In genomic region chr1:157961805-157962762, GRCh38 we compare ENCODE assay signal across 9 cellular contexts. TPM values are rescaled to one million over a fixed set of nuclear protein-coding genes. Genes with fewer than 3 reads are reported as not detected.
A peak's percentile ranks its signal among the peaks of the same experiment; 100 is the strongest.
DNase-seq lines count a peak whose midpoint lies in the region; ATAC-seq and TF ChIP-seq lines count a peak whose summit lies in the region.
"Had no signal": no experiment of that assay in that cellular context is flagged by ENCODE, and none has a peak within 500 bp of the region (broad histone marks: within the 10 kb centered on the region; RNA-seq: fewer than 3 reads in every experiment).

No MANE protein-coding gene starts in this region.

- H3K9me3 Mint-ChIP-seq in activated T-cell treated with anti-CD3 and anti-CD28 coated beads, Interleukin-2, amount 50 U/mL, for 72 hours = no peaks in the 10 kb centered on the region

- H3K79me2 ChIP-seq in mesendoderm (ENCODE audit: control insufficient read depth, insufficient read depth, low read length) = no peaks in the 10 kb centered on the region

- no peak overlapping the region for H3K9ac ChIP-seq in mesendoderm (ENCODE audit: low read length)

- H4K5ac ChIP-seq in mesendoderm (ENCODE audit: low read length) = no peak overlapping the region

- ATAC-seq in HG02610 (IDR thresholded peaks at IDR 0.05; ENCODE audit: unreplicated experiment) = peak; percentile 74
- peak; percentile 57 to 80 for ATAC-seq in activated T-cell treated with anti-CD3 and anti-CD28 coated beads, Interleukin-2, amount 50 U/mL, for 72 hours (replicated peaks in 1 of 2)

- peaks cover 32% of the 10 kb centered on the region for H3K27me3 Mint-ChIP-seq in activated T-cell treated with anti-CD3 and anti-CD28 coated beads, Interleukin-2, amount 50 U/mL, for 72 hours (ENCODE audit: low read depth)

- no CpG with 5 or more reads among the region's 11 CpGs for WGBS in mesendoderm (ENCODE audit: extremely low coverage, insufficient coverage, low lambda C conversion rate)
- WGBS in lower leg skin, 2 donors = 47 to 50% methylated on average over 11 of the region's 11 CpGs

- no peak overlapping the region for H3K4me3 ChIP-seq in GM12865 (ENCODE audit: low read depth, low read length)
- H3K4me3 ChIP-seq in mesendoderm (ENCODE audit: low read length) = no peak overlapping the region
- H3K4me3 ChIP-seq in lower leg skin (ENCODE audit: low read depth, poor library complexity, severe bottlenecking) = no peak overlapping the region
- H3K4me3 ChIP-seq: PC-9 had no signal

- no peaks in the 10 kb centered on the region for H3K36me3 Mint-ChIP-seq in activated T-cell treated with anti-CD3 and anti-CD28 coated beads, Interleukin-2, amount 50 U/mL, for 72 hours (ENCODE audit: insufficient read depth in 2 of 2)

- H3K27ac Mint-ChIP-seq in activated T-cell treated with anti-CD3 and anti-CD28 coated beads, Interleukin-2, amount 50 U/mL, for 72 hours = no peak overlapping the region

- intact Hi-C loops in lower leg skin (cut with DNase I; ENCODE audit: low total_unique reads) = no loop called here

- H4K8ac ChIP-seq in mesendoderm (ENCODE audit: low read depth, low read length) = no peak overlapping the region

- H3K4me2 ChIP-seq in mesendoderm (ENCODE audit: low read length) = no peak overlapping the region
- H3K4me2 ChIP-seq: PC-9 had no signal

- no peak for TF ChIP-seq CTCF in GM12865 (IDR thresholded peaks at IDR 0.05; ENCODE audit: insufficient read depth, low read depth, low read length, missing control alignments)
- no peak for TF ChIP-seq CTCF in lower leg skin (IDR thresholded peaks at IDR 0.05)

- H3K4me1 ChIP-seq in mesendoderm (ENCODE audit: control insufficient read depth, low read depth, low read length) = peaks cover 7% of the 10 kb centered on the region

- H2BK15ac ChIP-seq in mesendoderm (replicated peaks; ENCODE audit: low read depth) = no peak overlapping the region

- H3K4me1 Mint-ChIP-seq in activated T-cell treated with anti-CD3 and anti-CD28 coated beads, Interleukin-2, amount 50 U/mL, for 72 hours (ENCODE audit: low read depth) = peaks cover 7% of the 10 kb centered on the region

- no peaks in the 10 kb centered on the region for H3K27me3 ChIP-seq in mesendoderm (ENCODE audit: insufficient read depth, low read length, poor library complexity)

- H2BK120ac ChIP-seq in mesendoderm (ENCODE audit: low read depth, low read length) = no peak overlapping the region

- no peak overlapping the region for H3K4ac ChIP-seq in mesendoderm (ENCODE audit: low read depth, low read length)

- no peak overlapping the region for H3K56ac ChIP-seq in mesendoderm (ENCODE audit: low read length)

- peak overlapping the region in 1 of 2 donors; percentile 19 for H3K4me3 Mint-ChIP-seq in activated T-cell treated with anti-CD3 and anti-CD28 coated beads, Interleukin-2, amount 50 U/mL, for 72 hours

- H3K79me1 ChIP-seq in mesendoderm (ENCODE audit: low read length) = no peaks in the 10 kb centered on the region

- no peak for TF ChIP-seq POLR2A in lower leg skin (IDR thresholded peaks at IDR 0.05)

- no peaks in the 10 kb centered on the region for H3K36me3 ChIP-seq in mesendoderm (ENCODE audit: control insufficient read depth, insufficient read depth, low read length)

- H3K18ac ChIP-seq in mesendoderm (ENCODE audit: low read length) = no peak overlapping the region

- peak; percentile 40 for DNase-seq in GM12865 (ENCODE audit: low read depth)
- DNase-seq in activated T-cell treated with anti-CD3 and anti-CD28 coated beads, Interleukin-2, amount 50 U/mL, for 72 hours = peak in 1 of 2 donors; percentile 2
- DNase-seq in mesendoderm = peak; percentile 19
- no peak for DNase-seq in lower leg skin (ENCODE audit: low spot score in 2 of 2)
- no peak for DNase-seq in T1000 (lab: John Stamatoyannopoulos, UW)
- DNase-seq in mesenteric fat pad (ENCODE audit: low spot score) = no peak
- DNase-seq in DMS79 treated with DMSO at 0.1 percent for 48 hours (lab: John Stamatoyannopoulos, UW) = no peak

- H2AK5ac ChIP-seq in mesendoderm (ENCODE audit: low read length) = no peak overlapping the region

- H3K27ac ChIP-seq in mesendoderm (ENCODE audit: low read depth, low read length) = no peak overlapping the region
- H3K27ac ChIP-seq: PC-9 had no signal

- H2BK5ac ChIP-seq in mesendoderm (ENCODE audit: low read length) = no peak overlapping the region

- H3K23ac ChIP-seq in mesendoderm (ENCODE audit: low read length) = no peak overlapping the region

RNA-seq across cellular contexts. Expression of gene KIRREL1, which starts 31.4 kb away (rescaled TPM):
- total RNA-seq in activated T-cell treated with anti-CD3 and anti-CD28 coated beads, Interleukin-2, amount 50 U/mL, for 72 hours = not detected
- 19.9 TPM for polyA plus RNA-seq in mesendoderm (2013, experiment 1 of 2)
- polyA plus RNA-seq in mesendoderm (2013, experiment 2 of 2) = 19.5 TPM
- total RNA-seq in lower leg skin (10 to 100 TPM in 3 of 4 donors, 1 to 10 TPM in 1; 8.8 to 19.6 (median 14.5) TPM), mesenteric fat pad (99.8 TPM)

Comparison
In these comparisons a context has a peak if more than half of its experiments do, and no peak if none do; other contexts are left out.
1. DNase-seq: peak in GM12865 (single experiment) and mesendoderm (single experiment); none in lower leg skin (0 of 2), T1000 (single experiment), mesenteric fat pad (single experiment) and DMS79 treated with DMSO at 0.1 percent for 48 hours (single experiment).
2. RNA of gene KIRREL1, which starts 31.4 kb away (total RNA-seq): 99.8 TPM in mesenteric fat pad (single experiment) and 8.8 to 19.6 TPM in lower leg skin; not detected in activated T-cell treated with anti-CD3 and anti-CD28 coated beads, Interleukin-2, amount 50 U/mL, for 72 hours; every median in the first group is over 4 times any median in the second.